Comparison of ENCODE assay signal across 1 cellular context in genomic region chr19:49949735-49950589, GRCh38.
TF ChIP-seq lines count a peak whose summit lies in the region.

No MANE protein-coding gene starts in this region.

TF ChIP-seq in HEK293, 187 proteins besides CTCF, POLR2A, EP300 and RAD21 (continued from another document):
- TF ChIP-seq ZNF24 (tag by site-specific recombination; IDR thresholded peaks at IDR 0.05) = 0 out of 2 replicates have a peak, but pooled peaks have one; percentile 65
- no peak for TF ChIP-seq KLF16 (tag by site-specific recombination; IDR thresholded peaks at IDR 0.05)
- TF ChIP-seq ZNF544 (tag by site-specific recombination; IDR thresholded peaks at IDR 0.05) = no peak
- no peak for TF ChIP-seq ZNF580 (tag by site-specific recombination; IDR thresholded peaks at IDR 0.05)
- TF ChIP-seq OVOL3 (tag by site-specific recombination; IDR thresholded peaks at IDR 0.05) = no peak
- no peak for TF ChIP-seq ZNF169 (tag by site-specific recombination; IDR thresholded peaks at IDR 0.05)
- no peak for TF ChIP-seq PRDM1 (tag by site-specific recombination; IDR thresholded peaks at IDR 0.05)
- no peak for TF ChIP-seq ZBTB49 (tag by site-specific recombination; IDR thresholded peaks at IDR 0.05; ENCODE audit: low read depth)
